In genomic region chr1:112743174-112744018, GRCh38 we compare ENCODE assay signal across 11 cellular contexts. TPM values are rescaled to one million over a fixed set of nuclear protein-coding genes. Genes with fewer than 3 reads are reported as not detected.
A peak's percentile ranks its signal among the peaks of the same experiment; 100 is the strongest.
DNase-seq lines count a peak whose midpoint lies in the region; ATAC-seq and TF ChIP-seq lines count a peak whose summit lies in the region.
"Had no signal": no experiment of that assay in that cellular context is flagged by ENCODE, and none has a peak within 500 bp of the region (broad histone marks: within the 10 kb centered on the region; RNA-seq: fewer than 3 reads in every experiment).

No MANE protein-coding gene starts in this region.

- peak overlapping the region; percentile 14 to 31 for H3K4me3 Mint-ChIP-seq in effector memory CD8-positive, alpha-beta T cell
- H3K4me3 Mint-ChIP-seq: activated CD4-positive, alpha-beta T cell treated with anti-CD3 and anti-CD28 coated beads, Interleukin-2, amount 10 ng/mL, durations not matched to agents 7 days and 5 days had no signal

- no peak for ATAC-seq in effector memory CD8-positive, alpha-beta T cell (replicated peaks)
- ATAC-seq in lower lobe of right lung (peak; percentile 26 to 61), upper lobe of right lung (peak; percentile 36), GM21515 (IDR thresholded peaks at IDR 0.05; ENCODE audit: unreplicated experiment) (no peak)

- H3K36me3 Mint-ChIP-seq in effector memory CD8-positive, alpha-beta T cell (ENCODE audit: insufficient read depth): peaks cover 4% of the 10 kb centered on the region

- H3K4me1 ChIP-seq in left ventricle myocardium inferior (peaks cover 12% of the 10 kb centered on the region), right atrium auricular region (peaks cover 0 to 10% of the 10 kb centered on the region in 2 donors), lower lobe of right lung (peaks cover 10% of the 10 kb centered on the region), upper lobe of right lung (peaks cover 8% of the 10 kb centered on the region), adrenal gland (replicated peaks in 1 of 2) (peaks cover 4 to 5% of the 10 kb centered on the region in 2 donors)

- H3K9me3 ChIP-seq in left ventricle myocardium inferior (replicated peaks) (no peaks in the 10 kb centered on the region), right atrium auricular region (no peaks in the 10 kb centered on the region), lower lobe of right lung (no peaks in the 10 kb centered on the region), upper lobe of right lung (no peaks in the 10 kb centered on the region), adrenal gland (replicated peaks in 1 of 3) (no peaks in the 10 kb centered on the region)

- H3K4me3 ChIP-seq in left ventricle myocardium inferior: peak overlapping the region; percentile 49
- H3K4me3 ChIP-seq in right atrium auricular region: peak overlapping the region in 1 of 2 donors; percentile 41
- no peak overlapping the region for H3K4me3 ChIP-seq in lower lobe of right lung
- no peak overlapping the region for H3K4me3 ChIP-seq in upper lobe of right lung
- peak overlapping the region in 1 of 4 donors; percentile 10 for H3K4me3 ChIP-seq in adrenal gland

- H3K4me1 Mint-ChIP-seq in effector memory CD8-positive, alpha-beta T cell (ENCODE audit: low read depth in 2 of 2): no peaks in the 10 kb centered on the region

- TF ChIP-seq POLR2A in adrenal gland (IDR thresholded peaks at IDR 0.05): no peak

- H3K27ac ChIP-seq in left ventricle myocardium inferior (replicated peaks): no peak overlapping the region
- H3K27ac ChIP-seq in right atrium auricular region: no peak overlapping the region
- H3K27ac ChIP-seq in lower lobe of right lung: no peak overlapping the region
- H3K27ac ChIP-seq in upper lobe of right lung: no peak overlapping the region
- no peak overlapping the region for H3K27ac ChIP-seq in adrenal gland
- H3K27ac ChIP-seq: C4-2B had no signal

- intact Hi-C loops in left ventricle myocardium inferior (cut with micrococcal nuclease) (no loop called here), lower lobe of right lung (cut with DNase I) (no loop called here), upper lobe of right lung (cut with DNase I) (no loop called here), adrenal gland (cut with DNase I) (no loop called here)

- no peak overlapping the region for H3K27ac Mint-ChIP-seq in effector memory CD8-positive, alpha-beta T cell
- H3K27ac Mint-ChIP-seq: activated CD4-positive, alpha-beta T cell treated with anti-CD3 and anti-CD28 coated beads, Interleukin-2, amount 10 ng/mL, durations not matched to agents 7 days and 5 days had no signal

- no peaks in the 10 kb centered on the region for H3K36me3 ChIP-seq in left ventricle myocardium inferior
- no peaks in the 10 kb centered on the region for H3K36me3 ChIP-seq in right atrium auricular region
- H3K36me3 ChIP-seq in lower lobe of right lung: no peaks in the 10 kb centered on the region
- no peaks in the 10 kb centered on the region for H3K36me3 ChIP-seq in upper lobe of right lung
- no peaks in the 10 kb centered on the region for H3K36me3 ChIP-seq in adrenal gland (replicated peaks in 1 of 2)

- TF ChIP-seq CTCF in left ventricle myocardium inferior (IDR thresholded peaks at IDR 0.05; ENCODE audit: borderline replicate concordance) (no peak), right atrium auricular region (IDR thresholded peaks at IDR 0.05) (no peak), lower lobe of right lung (IDR thresholded peaks at IDR 0.05) (no peak), upper lobe of right lung (IDR thresholded peaks at IDR 0.05) (no peak), adrenal gland (IDR thresholded peaks at IDR 0.05) (no peak)

- H3K27me3 Mint-ChIP-seq in effector memory CD8-positive, alpha-beta T cell: peaks cover 78 to 87% of the 10 kb centered on the region in 2 donors

- H3K9me3 Mint-ChIP-seq in effector memory CD8-positive, alpha-beta T cell: no peaks in the 10 kb centered on the region
- H3K9me3 Mint-ChIP-seq: activated CD4-positive, alpha-beta T cell treated with anti-CD3 and anti-CD28 coated beads, Interleukin-2, amount 10 ng/mL, durations not matched to agents 7 days and 5 days had no signal

- WGBS in adrenal gland, 4 donors: 16 to 31% (median 27%) methylated on average over 29 to 54 of the region's 54 CpGs

- H3K27me3 ChIP-seq in left ventricle myocardium inferior (ENCODE audit: low read depth) (peaks cover 90% of the 10 kb centered on the region), right atrium auricular region (peaks cover 0 to 11% of the 10 kb centered on the region in 2 donors), lower lobe of right lung (ENCODE audit: low read depth) (peaks cover 52% of the 10 kb centered on the region), upper lobe of right lung (peaks cover 50% of the 10 kb centered on the region), adrenal gland (peaks cover 28% of the 10 kb centered on the region)

- DNase-seq in left ventricle myocardium inferior: no peak
- no peak for DNase-seq in right atrium auricular region (ENCODE audit: low spot score)
- DNase-seq in effector memory CD8-positive, alpha-beta T cell: no peak
- no peak for DNase-seq in lower lobe of right lung
- no peak for DNase-seq in upper lobe of right lung
- DNase-seq in NCI-H2171 treated with DMSO at 0.1 percent for 48 hours (lab: John Stamatoyannopoulos, UW): no peak
- no peak for DNase-seq in adrenal gland
- DNase-seq: activated CD4-positive, alpha-beta T cell treated with anti-CD3 and anti-CD28 coated beads, Interleukin-2, amount 10 ng/mL, durations not matched to agents 7 days and 5 days; NCI-H1436 had no signal

RNA-seq across cellular contexts. Expression of gene PPM1J, which starts 28.3 kb away (rescaled TPM):
- total RNA-seq in left ventricle myocardium inferior (5.4 TPM), right atrium auricular region (1 to 10 TPM; 5.5 to 7.9 TPM), lower lobe of right lung (0.30 TPM), upper lobe of right lung (0.32 TPM), adrenal gland (1 to 10 TPM in 3 of 8 donors, under 1 TPM in 4, not detected in 1; 0.31 to 4.7 (median 0.61) TPM)
- polyA plus RNA-seq in adrenal gland: 1 to 10 TPM; 1.7 to 5.1 (median 2.7) TPM
- total RNA-seq: activated CD4-positive, alpha-beta T cell treated with anti-CD3 and anti-CD28 coated beads, Interleukin-2, amount 10 ng/mL, durations not matched to agents 7 days and 5 days had no signal

RNA-seq across cellular contexts. Expression of gene RHOC, which starts 36.5 kb away (rescaled TPM):
- total RNA-seq in left ventricle myocardium inferior (129 TPM), right atrium auricular region (100 to 1,000 TPM; 190 to 330 TPM), lower lobe of right lung (126 TPM), upper lobe of right lung (150 TPM), adrenal gland (100 to 1,000 TPM; 191 to 374 (median 235) TPM)
- 100 to 1,000 TPM; 186 to 242 (median 238) TPM for polyA plus RNA-seq in adrenal gland

Comparison
In these comparisons a context has a peak if more than half of its experiments do, and no peak if none do; other contexts are left out.
1. ATAC-seq: peak in lower lobe of right lung (2 of 2) and upper lobe of right lung (single experiment); none in effector memory CD8-positive, alpha-beta T cell (single experiment) and GM21515 (single experiment).